In genomic region chr14:104865069-104865630, GRCh38 we compare ENCODE assay signal across 8 cellular contexts. TPM values are rescaled to one million over a fixed set of nuclear protein-coding genes. Genes with fewer than 3 reads are reported as not detected.
DNase-seq lines count a peak whose midpoint lies in the region; ATAC-seq, FAIRE-seq and TF ChIP-seq lines count a peak whose summit lies in the region.

Gene CEP170B, plus strand, starts transcription at chr14:104865268. Its CDS starts 3,183 bp downstream, at chr14:104868451.

- peaks cover 12% of the 10 kb centered on the region for H3F3A ChIP-seq in neural progenitor cell (ENCODE audit: low read depth)

- H3K27ac ChIP-seq in neural progenitor cell = no peak within 1 kb of the TSS
- no peak within 1 kb of the TSS for H3K27ac ChIP-seq in aorta (ENCODE audit: low read depth in 1 of 2, low read length in 2 of 2)

- peak; percentile 13 for ATAC-seq in aorta (ENCODE audit: low FRiP score)

- in situ Hi-C loops in GM13976 (cut with MboI; ENCODE audit: low sequenced_read_pairs, unreplicated experiment) = no loop called here

- TF ChIP-seq CTCF in GM13976 (IDR thresholded peaks at IDR 0.05; ENCODE audit: borderline replicate concordance, control extremely low read depth, extremely low read depth, insufficient read depth, missing control alignments) (no peak), neural progenitor cell (IDR thresholded peaks at IDR 0.05) (no peak)

- H3K4me3 ChIP-seq in neural progenitor cell = peak within 1 kb of the TSS; percentile 85
- peak within 1 kb of the TSS; percentile 79 to 80 for H3K4me3 ChIP-seq in aorta (ENCODE audit: low read length in 2 of 2)

- peaks cover 16% of the 10 kb centered on the region for H3K79me2 ChIP-seq in neural progenitor cell (ENCODE audit: low read depth)

- no peak for FAIRE-seq in frontal cortex (lab: Jason Lieb, UNC)

- H4K20me1 ChIP-seq in neural progenitor cell (ENCODE audit: low read depth) = peaks cover 28% of the 10 kb centered on the region

- intact Hi-C loops in aorta (cut with DNase I) = no loop called here

- H3K27me3 Mint-ChIP-seq in neural progenitor cell (ENCODE audit: insufficient read depth, low read depth) = peaks cover 25% of the 10 kb centered on the region

- H3K36me3 ChIP-seq in neural progenitor cell = no peaks in the 10 kb centered on the region
- H3K36me3 ChIP-seq in aorta (ENCODE audit: control insufficient read depth in 1 of 2, insufficient read depth in 2 of 2, low read length in 1 of 2) = no peaks in the 10 kb centered on the region

- H3K4me1 ChIP-seq in neural progenitor cell (peaks cover 15% of the 10 kb centered on the region), aorta (ENCODE audit: control insufficient read depth in 1 of 2, insufficient read depth in 2 of 2, low read length in 2 of 2) (peaks cover 0 to 4% of the 10 kb centered on the region in 2 donors)

- DNase-seq in GM13976 (ENCODE audit: low spot score) = peak; percentile 88
- peak; percentile 40 for DNase-seq in NCI-H774 (lab: John Stamatoyannopoulos, UW)
- peak; percentile 80 for DNase-seq in activated effector memory CD4-positive, alpha-beta T cell treated with anti-CD3 and anti-CD28 coated beads, Interleukin-2, amount 50 U/mL, for 16 hours
- DNase-seq in frontal cortex (ENCODE audit: low spot score in 2 of 2) = peak; percentile 89 to 94
- DNase-seq in neural progenitor cell (ENCODE audit: low spot score) = peak; percentile 65
- peak; percentile 53 to 77 for DNase-seq in aorta
- no peak for DNase-seq in islet precursor cell
- no peak for DNase-seq in GDM1 (lab: John Stamatoyannopoulos, UW)

- peak within 1 kb of the TSS; percentile 83 for H3K4me3 Mint-ChIP-seq in neural progenitor cell

- H3K27me3 ChIP-seq in neural progenitor cell = peaks cover 40% of the 10 kb centered on the region
- no peaks in the 10 kb centered on the region for H3K27me3 ChIP-seq in aorta (ENCODE audit: control insufficient read depth in 1 of 2, insufficient read depth in 2 of 2, low read length in 1 of 2)

- whole genome bisulfite sequencing in aorta, 2 donors = 0% methylated on average over 29 to 90 of the region's 90 CpGs

- no peaks in the 10 kb centered on the region for H3K9me3 Mint-ChIP-seq in neural progenitor cell

- H3K9me3 ChIP-seq in neural progenitor cell (ENCODE audit: low read depth) (no peaks in the 10 kb centered on the region), aorta (ENCODE audit: control insufficient read depth, low read length) (no peaks in the 10 kb centered on the region)

- no peak within 1 kb of the TSS for H3K27ac Mint-ChIP-seq in neural progenitor cell

- H3K4me1 Mint-ChIP-seq in neural progenitor cell = peaks cover 3% of the 10 kb centered on the region

- H2AFZ ChIP-seq in neural progenitor cell (replicated peaks) = no peak within 1 kb of the TSS

- H3K9ac ChIP-seq in neural progenitor cell = peak within 1 kb of the TSS; percentile 17

- peak within 1 kb of the TSS; percentile 98 for H3K4me2 ChIP-seq in neural progenitor cell

- H3K36me3 Mint-ChIP-seq in neural progenitor cell = peaks cover 2% of the 10 kb centered on the region

RNA-seq across cellular contexts. Expression of gene CEP170B, which starts in this region (rescaled TPM):
- total RNA-seq in frontal cortex = 18.3 TPM
- 3.0 and 13.7 TPM in 2 replicates for total RNA-seq in neural progenitor cell (ENCODE audit: low replicate concordance)
- 10 to 100 TPM; 30.0 to 36.2 TPM for total RNA-seq in aorta
- 10 to 100 TPM in 1 of 2 donors, 1 to 10 TPM in 1; 6.4 to 16.2 TPM for polyA plus RNA-seq in aorta

Comparison
In these comparisons a context has a peak if more than half of its experiments do, and no peak if none do; other contexts are left out.
1. DNase-seq: peak in GM13976 (single experiment), NCI-H774 (single experiment), activated effector memory CD4-positive, alpha-beta T cell treated with anti-CD3 and anti-CD28 coated beads, Interleukin-2, amount 50 U/mL, for 16 hours (single experiment), frontal cortex (2 of 2), neural progenitor cell (single experiment) and aorta (2 of 2); none in islet precursor cell (single experiment) and GDM1 (single experiment).